ENCODE assay signal across 1 cellular context in the genomic region with DNA sequence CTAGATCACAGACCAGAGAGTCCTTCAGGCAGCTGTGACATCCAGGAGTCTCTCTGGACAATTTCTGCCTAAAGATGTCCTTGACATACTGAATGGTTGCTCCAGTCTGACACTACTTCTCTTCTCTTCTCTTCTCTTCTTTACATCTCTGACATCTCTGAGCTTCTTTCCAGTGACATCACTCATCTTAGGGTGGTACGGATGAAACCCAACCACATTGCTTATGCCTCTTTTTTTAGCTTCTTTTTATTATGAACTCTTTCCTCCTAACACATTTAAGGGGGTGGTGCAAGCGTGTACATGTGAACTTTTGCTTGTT.
TF ChIP-seq lines count a peak whose summit lies in the region.

No MANE protein-coding gene starts in this region.

TF ChIP-seq in GM23338, 12 proteins besides CTCF, POLR2A, EP300 and RAD21 (continued from another document):
- no peak for TF ChIP-seq ZNF462 (CRISPR knock-in tag; IDR thresholded peaks at IDR 0.05)
- TF ChIP-seq NANOG (IDR thresholded peaks at IDR 0.05; ENCODE audit: borderline replicate concordance) = no peak
- no peak for TF ChIP-seq POLR2AphosphoS5 (IDR thresholded peaks at IDR 0.05; ENCODE audit: low read depth)
- TF ChIP-seq JUNB (IDR thresholded peaks at IDR 0.05; ENCODE audit: unreplicated experiment) = no peak
- TF ChIP-seq ZNF114 (CRISPR knock-in tag; IDR thresholded peaks at IDR 0.05) = no peak
- TF ChIP-seq CREB1 (CRISPR knock-in tag; IDR thresholded peaks at IDR 0.05; ENCODE audit: low read depth) = no peak
